Comparison of ENCODE assay signal across 11 cellular contexts in genomic region chr6:56555438-56555872, GRCh38.
DNase-seq lines count a peak whose midpoint lies in the region; ATAC-seq and TF ChIP-seq lines count a peak whose summit lies in the region.
"Had no signal": no experiment of that assay in that cellular context is flagged by ENCODE, and none has a peak within 500 bp of the region (broad histone marks: within the 10 kb centered on the region; RNA-seq: fewer than 3 reads in every experiment).

No MANE protein-coding gene starts in this region.

- TF ChIP-seq CTCF in GM23338 (conservative IDR thresholded peaks at IDR 0.05; ENCODE audit: low read depth in 2 of 2) (no peak), fibroblast of pulmonary artery (IDR thresholded peaks at IDR 0.05; ENCODE audit: low read length, missing control alignments) (no peak), progenitor cell of endocrine pancreas (IDR thresholded peaks at IDR 0.05; ENCODE audit: unreplicated experiment) (no peak)

- ATAC-seq in GM23338 (no peak), HG03135 (IDR thresholded peaks at IDR 0.05; ENCODE audit: unreplicated experiment) (no peak)

- no peaks in the 10 kb centered on the region for H3K4me1 ChIP-seq in GM23338 (ENCODE audit: insufficient read depth)

- H3K9me3 Mint-ChIP-seq in GM23338 (no peaks in the 10 kb centered on the region), progenitor cell of endocrine pancreas (ENCODE audit: low read depth) (no peaks in the 10 kb centered on the region)

- no peak overlapping the region for H3K4me2 ChIP-seq in GM23338

- H3K27me3 Mint-ChIP-seq in GM23338 (ENCODE audit: insufficient read depth, low read depth, poor library complexity) (no peaks in the 10 kb centered on the region), progenitor cell of endocrine pancreas (no peaks in the 10 kb centered on the region)

- H3K4me3 Mint-ChIP-seq in GM23338 = no peak overlapping the region
- no peak overlapping the region for H3K4me3 Mint-ChIP-seq in progenitor cell of endocrine pancreas (ENCODE audit: low read depth)

- H3K36me3 Mint-ChIP-seq in GM23338 (ENCODE audit: low read depth) (peaks cover 30% of the 10 kb centered on the region), progenitor cell of endocrine pancreas (ENCODE audit: insufficient read depth) (peaks cover 15% of the 10 kb centered on the region)

- H4K20me1 ChIP-seq in GM23338 (replicated peaks; ENCODE audit: insufficient read depth) = no peaks in the 10 kb centered on the region

- H2AFZ ChIP-seq in GM23338 = no peak overlapping the region

- no peaks in the 10 kb centered on the region for H3K27me3 ChIP-seq in GM23338 (ENCODE audit: insufficient read depth)

- H3K9me2 ChIP-seq in GM23338 (ENCODE audit: insufficient read depth) = no peaks in the 10 kb centered on the region

- H3K27ac ChIP-seq in GM23338 (ENCODE audit: low read depth) = 0 out of 2 replicates have a peak overlapping the region, but pooled peaks have one; percentile 3

- H3K4me3 ChIP-seq in GM23338 (no peak overlapping the region), fibroblast of pulmonary artery (replicated peaks; ENCODE audit: low read depth, low read length) (no peak overlapping the region)

- DNase-seq in GM23338 (ENCODE audit: low spot score) (no peak), NCI-H774 (lab: John Stamatoyannopoulos, UW) (peak; percentile 33), fibroblast of pulmonary artery (ENCODE audit: low read depth) (peak; percentile 81), progenitor cell of endocrine pancreas (ENCODE audit: low spot score, unreplicated experiment) (no peak), GM03348 (ENCODE audit: low spot score) (no peak), kidney glomerular epithelial cell (lab: John Stamatoyannopoulos, UW) (no peak)
- DNase-seq in stimulated activated CD4-positive, alpha-beta T cell treated with anti-CD3 and anti-CD28 coated beads, Interleukin-15, amount 100 ng/mL, for 24 hours = no peak
- DNase-seq: activated CD4-positive, alpha-beta T cell treated with anti-CD3 and anti-CD28 coated beads for 4 hours; stimulated activated CD4-positive, alpha-beta T cell treated with anti-CD3 and anti-CD28 coated beads, Interleukin-1b, Interleukin-23, amount 100 ng/mL, for 48 hours; stimulated activated naive CD4-positive, alpha-beta T cell treated with Interleukin-2 at 50 U/mL for 16 hours had no signal

- peaks cover 31% of the 10 kb centered on the region; the same call in 1 of the 2 replicates for H3K36me3 ChIP-seq in GM23338 (ENCODE audit: insufficient read depth)

- H3K4me1 Mint-ChIP-seq in GM23338 (no peaks in the 10 kb centered on the region), progenitor cell of endocrine pancreas (ENCODE audit: low read depth) (no peaks in the 10 kb centered on the region)

- no peak overlapping the region for H3K27ac Mint-ChIP-seq in GM23338
- H3K27ac Mint-ChIP-seq in progenitor cell of endocrine pancreas = peak overlapping the region; percentile 51

- H3F3A ChIP-seq in GM23338 (replicated peaks; ENCODE audit: low read depth) = no peaks in the 10 kb centered on the region

- peaks cover under 1% of the 10 kb centered on the region; the same call in 1 of the 2 replicates for H3K79me2 ChIP-seq in GM23338 (replicated peaks; ENCODE audit: insufficient read depth)

TF ChIP-seq in GM23338, 12 proteins besides CTCF, POLR2A, EP300 and RAD21 (continues in another document):
- TF ChIP-seq, protein P1, sequence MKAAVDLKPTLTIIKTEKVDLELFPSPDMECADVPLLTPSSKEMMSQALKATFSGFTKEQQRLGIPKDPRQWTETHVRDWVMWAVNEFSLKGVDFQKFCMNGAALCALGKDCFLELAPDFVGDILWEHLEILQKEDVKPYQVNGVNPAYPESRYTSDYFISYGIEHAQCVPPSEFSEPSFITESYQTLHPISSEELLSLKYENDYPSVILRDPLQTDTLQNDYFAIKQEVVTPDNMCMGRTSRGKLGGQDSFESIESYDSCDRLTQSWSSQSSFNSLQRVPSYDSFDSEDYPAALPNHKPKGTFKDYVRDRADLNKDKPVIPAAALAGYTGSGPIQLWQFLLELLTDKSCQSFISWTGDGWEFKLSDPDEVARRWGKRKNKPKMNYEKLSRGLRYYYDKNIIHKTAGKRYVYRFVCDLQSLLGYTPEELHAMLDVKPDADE (IDR thresholded peaks at IDR 0.05) = no peak
- TF ChIP-seq NANOG (IDR thresholded peaks at IDR 0.05; ENCODE audit: borderline replicate concordance) (no peak), EZH2phosphoT487 (IDR thresholded peaks at IDR 0.05; ENCODE audit: unreplicated experiment) (no peak), ZNF114 (CRISPR knock-in tag; IDR thresholded peaks at IDR 0.05) (no peak), CREB1 (CRISPR knock-in tag; IDR thresholded peaks at IDR 0.05; ENCODE audit: low read depth) (no peak), EZH2 (IDR thresholded peaks at IDR 0.05; ENCODE audit: low read depth, unreplicated experiment) (no peak)
- TF ChIP-seq, protein P2, sequence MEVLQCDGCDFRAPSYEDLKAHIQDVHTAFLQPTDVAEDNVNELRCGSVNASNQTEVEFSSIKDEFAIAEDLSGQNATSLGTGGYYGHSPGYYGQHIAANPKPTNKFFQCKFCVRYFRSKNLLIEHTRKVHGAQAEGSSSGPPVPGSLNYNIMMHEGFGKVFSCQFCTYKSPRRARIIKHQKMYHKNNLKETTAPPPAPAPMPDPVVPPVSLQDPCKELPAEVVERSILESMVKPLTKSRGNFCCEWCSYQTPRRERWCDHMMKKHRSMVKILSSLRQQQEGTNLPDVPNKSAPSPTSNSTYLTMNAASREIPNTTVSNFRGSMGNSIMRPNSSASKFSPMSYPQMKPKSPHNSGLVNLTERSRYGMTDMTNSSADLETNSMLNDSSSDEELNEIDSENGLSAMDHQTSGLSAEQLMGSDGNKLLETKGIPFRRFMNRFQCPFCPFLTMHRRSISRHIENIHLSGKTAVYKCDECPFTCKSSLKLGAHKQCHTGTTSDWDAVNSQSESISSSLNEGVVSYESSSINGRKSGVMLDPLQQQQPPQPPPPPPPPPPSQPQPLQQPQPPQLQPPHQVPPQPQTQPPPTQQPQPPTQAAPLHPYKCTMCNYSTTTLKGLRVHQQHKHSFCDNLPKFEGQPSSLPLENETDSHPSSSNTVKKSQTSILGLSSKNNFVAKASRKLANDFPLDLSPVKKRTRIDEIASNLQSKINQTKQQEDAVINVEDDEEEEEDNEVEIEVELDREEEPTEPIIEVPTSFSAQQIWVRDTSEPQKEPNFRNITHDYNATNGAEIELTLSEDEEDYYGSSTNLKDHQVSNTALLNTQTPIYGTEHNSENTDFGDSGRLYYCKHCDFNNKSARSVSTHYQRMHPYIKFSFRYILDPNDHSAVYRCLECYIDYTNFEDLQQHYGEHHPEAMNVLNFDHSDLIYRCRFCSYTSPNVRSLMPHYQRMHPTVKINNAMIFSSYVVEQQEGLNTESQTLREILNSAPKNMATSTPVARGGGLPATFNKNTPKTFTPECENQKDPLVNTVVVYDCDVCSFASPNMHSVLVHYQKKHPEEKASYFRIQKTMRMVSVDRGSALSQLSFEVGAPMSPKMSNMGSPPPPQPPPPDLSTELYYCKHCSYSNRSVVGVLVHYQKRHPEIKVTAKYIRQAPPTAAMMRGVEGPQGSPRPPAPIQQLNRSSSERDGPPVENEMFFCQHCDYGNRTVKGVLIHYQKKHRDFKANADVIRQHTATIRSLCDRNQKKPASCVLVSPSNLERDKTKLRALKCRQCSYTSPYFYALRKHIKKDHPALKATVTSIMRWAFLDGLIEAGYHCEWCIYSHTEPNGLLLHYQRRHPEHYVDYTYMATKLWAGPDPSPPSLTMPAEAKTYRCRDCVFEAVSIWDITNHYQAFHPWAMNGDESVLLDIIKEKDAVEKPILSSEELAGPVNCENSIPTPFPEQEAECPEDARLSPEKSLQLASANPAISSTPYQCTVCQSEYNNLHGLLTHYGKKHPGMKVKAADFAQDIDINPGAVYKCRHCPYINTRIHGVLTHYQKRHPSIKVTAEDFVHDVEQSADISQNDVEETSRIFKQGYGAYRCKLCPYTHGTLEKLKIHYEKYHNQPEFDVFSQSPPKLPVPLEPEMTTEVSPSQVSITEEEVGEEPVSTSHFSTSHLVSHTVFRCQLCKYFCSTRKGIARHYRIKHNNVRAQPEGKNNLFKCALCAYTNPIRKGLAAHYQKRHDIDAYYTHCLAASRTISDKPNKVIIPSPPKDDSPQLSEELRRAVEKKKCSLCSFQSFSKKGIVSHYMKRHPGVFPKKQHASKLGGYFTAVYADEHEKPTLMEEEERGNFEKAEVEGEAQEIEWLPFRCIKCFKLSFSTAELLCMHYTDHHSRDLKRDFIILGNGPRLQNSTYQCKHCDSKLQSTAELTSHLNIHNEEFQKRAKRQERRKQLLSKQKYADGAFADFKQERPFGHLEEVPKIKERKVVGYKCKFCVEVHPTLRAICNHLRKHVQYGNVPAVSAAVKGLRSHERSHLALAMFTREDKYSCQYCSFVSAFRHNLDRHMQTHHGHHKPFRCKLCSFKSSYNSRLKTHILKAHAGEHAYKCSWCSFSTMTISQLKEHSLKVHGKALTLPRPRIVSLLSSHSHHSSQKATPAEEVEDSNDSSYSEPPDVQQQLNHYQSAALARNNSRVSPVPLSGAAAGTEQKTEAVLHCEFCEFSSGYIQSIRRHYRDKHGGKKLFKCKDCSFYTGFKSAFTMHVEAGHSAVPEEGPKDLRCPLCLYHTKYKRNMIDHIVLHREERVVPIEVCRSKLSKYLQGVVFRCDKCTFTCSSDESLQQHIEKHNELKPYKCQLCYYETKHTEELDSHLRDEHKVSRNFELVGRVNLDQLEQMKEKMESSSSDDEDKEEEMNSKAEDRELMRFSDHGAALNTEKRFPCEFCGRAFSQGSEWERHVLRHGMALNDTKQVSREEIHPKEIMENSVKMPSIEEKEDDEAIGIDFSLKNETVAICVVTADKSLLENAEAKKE (CRISPR knock-in tag; IDR thresholded peaks at IDR 0.05) = no peak

Comparison
In these comparisons a context has a peak if more than half of its experiments do, and no peak if none do; other contexts are left out.
1. DNase-seq: peak in NCI-H774 (single experiment) and fibroblast of pulmonary artery (single experiment); none in GM23338 (single experiment), progenitor cell of endocrine pancreas (single experiment), GM03348 (single experiment), kidney glomerular epithelial cell (single experiment) and stimulated activated CD4-positive, alpha-beta T cell treated with anti-CD3 and anti-CD28 coated beads, Interleukin-15, amount 100 ng/mL, for 24 hours (single experiment).